ENCODE assay signal across 21 cellular contexts in genomic region chr4:6928067-6928466, GRCh38. TPM values are rescaled to one million over a fixed set of nuclear protein-coding genes. Genes with fewer than 3 reads are reported as not detected.
A peak's percentile ranks its signal among the peaks of the same experiment; 100 is the strongest.
DNase-seq lines count a peak whose midpoint lies in the region; ATAC-seq and TF ChIP-seq lines count a peak whose summit lies in the region.
"Had no signal": no experiment of that assay in that cellular context is flagged by ENCODE, and none has a peak within 500 bp of the region (broad histone marks: within the 10 kb centered on the region; RNA-seq: fewer than 3 reads in every experiment).

No MANE protein-coding gene starts in this region.

- H3K27me3 ChIP-seq in BLaER1 treated with 17β-estradiol and CSF1 and Interleukin-3, amounts not matched to agents 10 nM and 100 nM: no peaks in the 10 kb centered on the region
- H3K27me3 ChIP-seq in CD8-positive, alpha-beta T cell (ENCODE audit: insufficient read depth, low read length): no peaks in the 10 kb centered on the region
- H3K27me3 ChIP-seq: Peyer's patch, testis had no signal

- H3K9me3 Mint-ChIP-seq in CD8-positive, alpha-beta T cell: no peaks in the 10 kb centered on the region
- H3K9me3 Mint-ChIP-seq in natural killer cell: no peaks in the 10 kb centered on the region
- H3K9me3 Mint-ChIP-seq in immature natural killer cell: no peaks in the 10 kb centered on the region
- no peaks in the 10 kb centered on the region for H3K9me3 Mint-ChIP-seq in HFFc6
- H3K9me3 Mint-ChIP-seq: activated naive CD4-positive, alpha-beta T cell treated with anti-CD3 and anti-CD28 coated beads, Interleukin-2, amount 10 ng/mL, durations not matched to agents 7 days and 5 days; activated T-cell treated with anti-CD3 and anti-CD28 coated beads, Interleukin-2, amount 50 U/mL, for 24 hours had no signal

- no peak for DNase-seq in CD8-positive, alpha-beta T cell
- DNase-seq in cerebellar nuclear complex (lab: John Stamatoyannopoulos, UW) (peak; percentile 69 to 81), natural killer cell (no peak), immature natural killer cell (no peak), HFFc6 (no peak)
- DNase-seq: activated CD4-positive, alpha-beta T cell treated with anti-CD3 and anti-CD28 coated beads for 1 hour; activated naive CD4-positive, alpha-beta T cell treated with anti-CD3 and anti-CD28 coated beads, Interleukin-2, amount 10 ng/mL, durations not matched to agents 7 days and 5 days; activated T-cell treated with anti-CD3 and anti-CD28 coated beads, Interleukin-2, amount 50 U/mL, for 24 hours; aorta; GDM1; KG1; NCI-H1436 treated with DMSO at 0.1 percent for 48 hours; NCI-H524 treated with DMSO at 0.1 percent for 48 hours; Peyer's patch; SIG-M5; stimulated activated CD4-positive, alpha-beta T cell treated with anti-CD3 and anti-CD28 coated beads, Interleukin-2, amount 100 ng/mL, for 24 hours; testis had no signal

- H3K4me3 ChIP-seq in BLaER1 treated with 17β-estradiol and CSF1 and Interleukin-3, amounts not matched to agents 10 nM and 100 nM: peak overlapping the region in 8 of 10 experiments; percentile 34 to 64 (median 48); a peak in 12 of 20 replicates
- H3K4me3 ChIP-seq in CD8-positive, alpha-beta T cell (ENCODE audit: low read depth, low read length): no peak overlapping the region
- H3K4me3 ChIP-seq: Peyer's patch, smooth muscle cell, testis had no signal

- H3K36me3 Mint-ChIP-seq in CD8-positive, alpha-beta T cell: peaks cover 53% of the 10 kb centered on the region
- H3K36me3 Mint-ChIP-seq in natural killer cell: no peaks in the 10 kb centered on the region
- peaks cover 19 to 34% (median 31%) of the 10 kb centered on the region in 3 donors for H3K36me3 Mint-ChIP-seq in immature natural killer cell
- H3K36me3 Mint-ChIP-seq in HFFc6 (ENCODE audit: low read depth): peaks cover 15% of the 10 kb centered on the region

- no peak for TF ChIP-seq CTCF in CD8-positive, alpha-beta T cell (IDR thresholded peaks at IDR 0.05)
- no peak for TF ChIP-seq CTCF in natural killer cell (IDR thresholded peaks at IDR 0.05)
- TF ChIP-seq CTCF in HFFc6 (IDR thresholded peaks at IDR 0.05): no peak

- CTCF ChIA-PET in CD8-positive, alpha-beta T cell (lab: Charles Lee): interaction anchor here (0.5 to 5.2 kb wide), 6 partner anchors 11 to 143 kb away, joined by 3 to 28 read pairs (median 6); no protein-coding TSS in a partner anchor

- intact Hi-C loops in CD8-positive, alpha-beta T cell (cut with DNase I, micrococcal nuclease): loop anchor here in 1 of 2 experiments (10.0 kb wide), 1 partner anchor 1017 kb away; no protein-coding TSS in a partner anchor
- intact Hi-C loops in natural killer cell (cut with micrococcal nuclease): no loop called here

- H3K4me1 ChIP-seq in BLaER1 treated with 17β-estradiol and CSF1 and Interleukin-3, amounts not matched to agents 10 nM and 100 nM: peaks cover 92 to 99% (median 97%) of the 10 kb centered on the region in 10 experiments
- peaks cover 48% of the 10 kb centered on the region for H3K4me1 ChIP-seq in CD8-positive, alpha-beta T cell (ENCODE audit: insufficient read depth, low read length)

- peak overlapping the region; percentile 84 to 99 (median 96) for H3K4me2 ChIP-seq in BLaER1 treated with 17β-estradiol and CSF1 and Interleukin-3, amounts not matched to agents 10 nM and 100 nM

- H3K27me3 Mint-ChIP-seq in CD8-positive, alpha-beta T cell (ENCODE audit: low read depth): no peaks in the 10 kb centered on the region
- H3K27me3 Mint-ChIP-seq in natural killer cell (ENCODE audit: low read depth in 2 of 2): no peaks in the 10 kb centered on the region
- H3K27me3 Mint-ChIP-seq in immature natural killer cell (ENCODE audit: low read depth in 3 of 3): peaks cover 0 to 5% (median 1%) of the 10 kb centered on the region in 3 donors
- peaks cover 1% of the 10 kb centered on the region for H3K27me3 Mint-ChIP-seq in HFFc6 (ENCODE audit: insufficient read depth)
- H3K27me3 Mint-ChIP-seq: activated naive CD4-positive, alpha-beta T cell treated with anti-CD3 and anti-CD28 coated beads, Interleukin-2, amount 10 ng/mL, durations not matched to agents 7 days and 5 days; activated T-cell treated with anti-CD3 and anti-CD28 coated beads, Interleukin-2, amount 50 U/mL, for 24 hours; memory B cell had no signal

- H3K4me3 Mint-ChIP-seq in CD8-positive, alpha-beta T cell: peak overlapping the region; percentile 12
- H3K4me3 Mint-ChIP-seq in natural killer cell (no peak overlapping the region), immature natural killer cell (no peak overlapping the region), HFFc6 (no peak overlapping the region)
- H3K4me3 Mint-ChIP-seq: memory B cell had no signal

- peaks cover 55 to 81% (median 67%) of the 10 kb centered on the region in 11 experiments for H3K36me3 ChIP-seq in BLaER1 treated with 17β-estradiol and CSF1 and Interleukin-3, amounts not matched to agents 10 nM and 100 nM
- H3K36me3 ChIP-seq in CD8-positive, alpha-beta T cell (ENCODE audit: insufficient read depth, low read length): peaks cover 14% of the 10 kb centered on the region

- ATAC-seq in CD8-positive, alpha-beta T cell: no peak
- ATAC-seq in natural killer cell (no peak), HG03442 (IDR thresholded peaks at IDR 0.05; ENCODE audit: unreplicated experiment) (no peak)

- H3K27ac Mint-ChIP-seq in CD8-positive, alpha-beta T cell: peak overlapping the region; percentile 92
- H3K27ac Mint-ChIP-seq in natural killer cell (peak overlapping the region; percentile 45 to 54), immature natural killer cell (peak overlapping the region in 1 of 6 donors; percentile 10), HFFc6 (no peak overlapping the region)
- H3K27ac Mint-ChIP-seq: memory B cell had no signal

- peak overlapping the region; percentile 81 to 98 (median 95) for H3K27ac ChIP-seq in BLaER1 treated with 17β-estradiol and CSF1 and Interleukin-3, amounts not matched to agents 10 nM and 100 nM
- no peak overlapping the region for H3K27ac ChIP-seq in CD8-positive, alpha-beta T cell (ENCODE audit: low read depth, low read length)
- H3K27ac ChIP-seq: testis had no signal

- peaks cover 0 to 16% (median 14%) of the 10 kb centered on the region in 11 experiments; a peak in 18 of 22 replicates for H3K9me3 ChIP-seq in BLaER1 treated with 17β-estradiol and CSF1 and Interleukin-3, amounts not matched to agents 10 nM and 100 nM (replicated peaks in 1 of 11)
- no peaks in the 10 kb centered on the region for H3K9me3 ChIP-seq in CD8-positive, alpha-beta T cell (ENCODE audit: low read length)
- H3K9me3 ChIP-seq: Peyer's patch, testis had no signal

- H4K20me1 ChIP-seq in BLaER1 treated with 17β-estradiol and CSF1 and Interleukin-3, amounts not matched to agents 10 nM and 100 nM: peaks cover 0 to 75% (median 6%) of the 10 kb centered on the region in 11 experiments; a peak in 11 of 22 replicates

- H3K4me1 Mint-ChIP-seq in CD8-positive, alpha-beta T cell (ENCODE audit: low read depth): peaks cover 77% of the 10 kb centered on the region
- peaks cover 65 to 78% of the 10 kb centered on the region in 2 donors for H3K4me1 Mint-ChIP-seq in natural killer cell
- H3K4me1 Mint-ChIP-seq in immature natural killer cell: peaks cover 63 to 73% of the 10 kb centered on the region in 2 donors
- peaks cover 7% of the 10 kb centered on the region for H3K4me1 Mint-ChIP-seq in HFFc6 (ENCODE audit: low read depth)

- POLR2A ChIA-PET in CD8-positive, alpha-beta T cell (lab: Charles Lee): interaction anchor here (0.5 to 3.0 kb wide), 5 partner anchors 12 to 147 kb away, joined by 3 to 15 read pairs (median 4); no protein-coding TSS in a partner anchor

- H3K9ac ChIP-seq in BLaER1 treated with 17β-estradiol and CSF1 and Interleukin-3, amounts not matched to agents 10 nM and 100 nM: peak overlapping the region; percentile 72 to 94 (median 82); a peak in 21 of 22 replicates

RNA-seq across cellular contexts. Expression of gene TBC1D14, which starts 18.4 kb away (rescaled TPM):
- 10 to 100 TPM; 29.2 to 30.9 TPM for total RNA-seq in CD8-positive, alpha-beta T cell
- 10 to 100 TPM; 36.0 to 54.7 (median 53.2) TPM for total RNA-seq in natural killer cell
- polyA plus RNA-seq in immature natural killer cell: 10 to 100 TPM; 25.6 to 39.8 (median 26.6) TPM
- 10 to 100 TPM; 23.3 to 32.5 (median 27.9) TPM for total RNA-seq in HFFc6 (2021; fragmentation: NEBNext Ultra II Directional; extraction: Animal tissue kit (Norgen Biotek cat#: 25700))

Comparison
In these comparisons a context has a peak if more than half of its experiments do, and no peak if none do; other contexts are left out.
1. DNase-seq: peak in cerebellar nuclear complex (2 of 2); none in CD8-positive, alpha-beta T cell (0 of 7), natural killer cell (single experiment), immature natural killer cell (0 of 3) and HFFc6 (single experiment).